In genomic region chr7:140517546-140518369, GRCh38 we compare ENCODE assay signal across 1 cellular context.
TF ChIP-seq lines count a peak whose summit lies in the region.

No MANE protein-coding gene starts in this region.

TF ChIP-seq in HEK293, 187 proteins besides CTCF, POLR2A, EP300 and RAD21 (continued from another document):
- TF ChIP-seq ZBTB11 (tag by site-specific recombination; conservative IDR thresholded peaks at IDR 0.05; ENCODE audit: low read depth) = no peak
